20 cellular contexts compared by ENCODE assay signal in the genomic region with DNA sequence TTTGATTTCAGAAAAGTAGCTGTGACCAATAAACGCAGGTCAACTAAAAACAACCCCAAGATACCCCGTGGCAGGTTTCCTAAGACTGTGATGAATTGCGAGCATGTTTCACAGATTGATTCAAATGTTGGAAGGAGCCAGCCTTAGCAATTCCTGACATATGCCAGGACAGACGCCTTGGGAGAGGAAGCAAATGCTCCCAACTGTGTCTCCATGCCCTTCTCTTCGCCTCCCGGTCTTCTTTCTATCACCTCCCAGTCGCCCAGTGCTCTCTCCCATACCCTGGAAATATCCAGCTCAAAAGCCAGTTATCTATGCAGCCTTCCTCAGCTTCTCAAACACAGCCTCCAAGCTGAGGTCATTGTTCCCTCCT. TPM values are rescaled to one million over a fixed set of nuclear protein-coding genes. Genes with fewer than 3 reads are reported as not detected.
DNase-seq lines count a peak whose midpoint lies in the region; TF ChIP-seq lines count a peak whose summit lies in the region.
"Had no signal": no experiment of that assay in that cellular context is flagged by ENCODE, and none has a peak within 500 bp of the region (broad histone marks: within the 10 kb centered on the region; RNA-seq: fewer than 3 reads in every experiment).

No MANE protein-coding gene starts in this region.

- peaks cover 3 to 14% of the 10 kb centered on the region in 2 experiments; a peak in 3 of 4 replicates for H3K4me1 Mint-ChIP-seq in H9
- H3K4me1 Mint-ChIP-seq in neural progenitor cell: peaks cover 6% of the 10 kb centered on the region
- no peaks in the 10 kb centered on the region for H3K4me1 Mint-ChIP-seq in activated T-helper 2 cell treated with anti-CD3 and anti-CD28 coated beads, Interferon-gamma antibody, Interleukin-2, Interleukin-4, amounts not matched to agents 10 μg/mL and 5 μg/mL and 100 μg/mL, durations not matched to agents 14 hours and 24 hours and 36 hours (ENCODE audit: low read depth)

- H2AFZ ChIP-seq in H9 (ENCODE audit: low read length) (peak overlapping the region; percentile 73), neural progenitor cell (replicated peaks) (peak overlapping the region; percentile 42)

- H3K9ac ChIP-seq in H9 (ENCODE audit: extremely low read depth, insufficient read length, low read length): no peak overlapping the region
- H3K9ac ChIP-seq in neural progenitor cell: no peak overlapping the region
- H3K9ac ChIP-seq: BLaER1 had no signal

- H3K4me2 ChIP-seq in H9 (ENCODE audit: insufficient read depth, insufficient read length, low read length): no peak overlapping the region
- no peak overlapping the region for H3K4me2 ChIP-seq in neural progenitor cell
- H3K4me2 ChIP-seq: BLaER1 had no signal

- H3K4me1 ChIP-seq in H9 (ENCODE audit: insufficient read depth, low read length): no peaks in the 10 kb centered on the region; the same call in 1 of the 2 replicates
- H3K4me1 ChIP-seq in neural progenitor cell: no peaks in the 10 kb centered on the region
- H3K4me1 ChIP-seq in vagina: no peaks in the 10 kb centered on the region
- H3K4me1 ChIP-seq: BLaER1, Peyer's patch had no signal

- H3K27me3 Mint-ChIP-seq in H9 (ENCODE audit: low read depth) (no peaks in the 10 kb centered on the region), neural progenitor cell (ENCODE audit: insufficient read depth, low read depth) (peaks cover 6% of the 10 kb centered on the region)
- H3K27me3 Mint-ChIP-seq in activated T-helper 2 cell treated with anti-CD3 and anti-CD28 coated beads, Interferon-gamma antibody, Interleukin-2, Interleukin-4, amounts not matched to agents 10 μg/mL and 5 μg/mL and 100 μg/mL, durations not matched to agents 14 hours and 24 hours and 36 hours (ENCODE audit: low read depth): peaks cover 12% of the 10 kb centered on the region
- H3K27me3 Mint-ChIP-seq: IgD-negative memory B cell had no signal

- H3K79me2 ChIP-seq in H9 (ENCODE audit: insufficient read depth, low read length) (no peaks in the 10 kb centered on the region), neural progenitor cell (ENCODE audit: low read depth) (no peaks in the 10 kb centered on the region)

- no peak overlapping the region for H3K4ac ChIP-seq in H9 (ENCODE audit: low read depth, low read length)

- no peaks in the 10 kb centered on the region for H3K27me3 ChIP-seq in H9 (ENCODE audit: insufficient read depth, low read length)
- no peaks in the 10 kb centered on the region for H3K27me3 ChIP-seq in neural progenitor cell
- no peaks in the 10 kb centered on the region for H3K27me3 ChIP-seq in vagina
- H3K27me3 ChIP-seq: BLaER1, MG63, Peyer's patch had no signal

- H3K9me3 Mint-ChIP-seq in H9 (0 out of 5 replicates have a peak, but pooled peaks cover 0 to 2% of the 10 kb centered on the region in 2 experiments), neural progenitor cell (peaks cover 2% of the 10 kb centered on the region)
- no peaks in the 10 kb centered on the region for H3K9me3 Mint-ChIP-seq in activated T-helper 2 cell treated with anti-CD3 and anti-CD28 coated beads, Interferon-gamma antibody, Interleukin-2, Interleukin-4, amounts not matched to agents 10 μg/mL and 5 μg/mL and 100 μg/mL, durations not matched to agents 14 hours and 24 hours and 36 hours
- H3K9me3 Mint-ChIP-seq: CD8-positive, alpha-beta T cell; IgD-negative memory B cell had no signal

- TF ChIP-seq POLR2A in vagina (IDR thresholded peaks at IDR 0.05): no peak

- no peak overlapping the region for H2BK5ac ChIP-seq in H9 (ENCODE audit: insufficient read length, low read length)

- no peak overlapping the region for H2BK12ac ChIP-seq in H9 (ENCODE audit: insufficient read length, low read depth, low read length)

- H3K4me3 Mint-ChIP-seq in H9 (peak overlapping the region in 1 of 2 experiments; percentile 41; a peak in 1 of 5 replicates), neural progenitor cell (no peak overlapping the region)
- H3K4me3 Mint-ChIP-seq in activated T-helper 2 cell treated with anti-CD3 and anti-CD28 coated beads, Interferon-gamma antibody, Interleukin-2, Interleukin-4, amounts not matched to agents 10 μg/mL and 5 μg/mL and 100 μg/mL, durations not matched to agents 14 hours and 24 hours and 36 hours (ENCODE audit: low read depth): no peak overlapping the region
- H3K4me3 Mint-ChIP-seq: CD8-positive, alpha-beta T cell; IgD-negative memory B cell had no signal

- H2BK120ac ChIP-seq in H9 (ENCODE audit: low read depth, low read length, poor library complexity, severe bottlenecking): no peak overlapping the region

- H4K20me1 ChIP-seq in H9 (ENCODE audit: control insufficient read depth, insufficient read depth, insufficient read length): no peaks in the 10 kb centered on the region
- no peaks in the 10 kb centered on the region for H4K20me1 ChIP-seq in neural progenitor cell (ENCODE audit: low read depth)
- H4K20me1 ChIP-seq: BLaER1 had no signal

- no peak overlapping the region for H2BK15ac ChIP-seq in H9 (ENCODE audit: low read depth, low read length)

- no peak overlapping the region for H3K14ac ChIP-seq in H9 (ENCODE audit: insufficient read depth, low read length)

- H3K36me3 ChIP-seq in neural progenitor cell: no peaks in the 10 kb centered on the region
- no peaks in the 10 kb centered on the region for H3K36me3 ChIP-seq in vagina
- H3K36me3 ChIP-seq: BLaER1, MG63, Peyer's patch had no signal

- H4K8ac ChIP-seq in H9 (replicated peaks; ENCODE audit: insufficient read length, low read depth, low read length): no peak overlapping the region

- no CpG with 5 or more reads among the region's 7 CpGs for WGBS in H9 (ENCODE audit: extremely low coverage, insufficient read length, low lambda C conversion rate)

- H4K5ac ChIP-seq in H9 (ENCODE audit: insufficient read length, low read depth, low read length): no peak overlapping the region

- H2AK5ac ChIP-seq in H9 (ENCODE audit: insufficient read length, low read length): no peak overlapping the region

- no peak overlapping the region for H3K56ac ChIP-seq in H9 (ENCODE audit: insufficient read length, low read depth, low read length)

- H3K27ac Mint-ChIP-seq in H9 (peak overlapping the region in 1 of 3 experiments; percentile 77; a peak in 3 of 7 replicates), neural progenitor cell (peak overlapping the region; percentile 3)
- no peak overlapping the region for H3K27ac Mint-ChIP-seq in activated T-helper 2 cell treated with anti-CD3 and anti-CD28 coated beads, Interferon-gamma antibody, Interleukin-2, Interleukin-4, amounts not matched to agents 10 μg/mL and 5 μg/mL and 100 μg/mL, durations not matched to agents 14 hours and 24 hours and 36 hours
- H3K27ac Mint-ChIP-seq: CD8-positive, alpha-beta T cell; IgD-negative memory B cell had no signal

- H3K36me3 Mint-ChIP-seq in H9 (ENCODE audit: insufficient read depth in 1 of 3, low read depth in 3 of 3): peaks cover 0 to 6% (median 0%) of the 10 kb centered on the region in 3 experiments; a peak in 2 of 7 replicates
- peaks cover 1% of the 10 kb centered on the region for H3K36me3 Mint-ChIP-seq in neural progenitor cell
- H3K36me3 Mint-ChIP-seq in activated T-helper 2 cell treated with anti-CD3 and anti-CD28 coated beads, Interferon-gamma antibody, Interleukin-2, Interleukin-4, amounts not matched to agents 10 μg/mL and 5 μg/mL and 100 μg/mL, durations not matched to agents 14 hours and 24 hours and 36 hours (ENCODE audit: low read depth): no peaks in the 10 kb centered on the region
- H3K36me3 Mint-ChIP-seq: CD8-positive, alpha-beta T cell had no signal

- no peak overlapping the region for H2BK20ac ChIP-seq in H9 (ENCODE audit: low read depth, low read length, poor library complexity, severe bottlenecking)

- H3K9me3 ChIP-seq in H9 (ENCODE audit: control insufficient read depth, low read depth, low read length): no peaks in the 10 kb centered on the region
- H3K9me3 ChIP-seq in neural progenitor cell (ENCODE audit: low read depth): no peaks in the 10 kb centered on the region
- no peaks in the 10 kb centered on the region for H3K9me3 ChIP-seq in vagina
- H3K9me3 ChIP-seq: BLaER1, MG63, Peyer's patch had no signal

- TF ChIP-seq CTCF in H9 (conservative IDR thresholded peaks at IDR 0.05) (no peak), neural progenitor cell (IDR thresholded peaks at IDR 0.05) (no peak), vagina (IDR thresholded peaks at IDR 0.05) (no peak)

- no peak overlapping the region for H3K27ac ChIP-seq in H9 (ENCODE audit: insufficient read length, low read depth, low read length)
- H3K27ac ChIP-seq in cingulate gyrus (ENCODE audit: low read depth, low read length): peak overlapping the region; percentile 35
- H3K27ac ChIP-seq in neural progenitor cell: no peak overlapping the region
- H3K27ac ChIP-seq in vagina: no peak overlapping the region
- H3K27ac ChIP-seq: BLaER1, Peyer's patch had no signal

- H3K79me1 ChIP-seq in H9 (ENCODE audit: insufficient read depth, low read depth, low read length, poor library complexity, severe bottlenecking): no peaks in the 10 kb centered on the region

- no peaks in the 10 kb centered on the region for H3F3A ChIP-seq in neural progenitor cell (ENCODE audit: low read depth)

- H3K4me3 ChIP-seq in neural progenitor cell: no peak overlapping the region
- no peak overlapping the region for H3K4me3 ChIP-seq in vagina
- H3K4me3 ChIP-seq: BLaER1, MG63, Peyer's patch had no signal

- peak; percentile 59 for DNase-seq in DMS 273 (lab: John Stamatoyannopoulos, UW; ENCODE audit: unreplicated experiment)
- no peak for DNase-seq in H9
- DNase-seq in neural progenitor cell (ENCODE audit: low spot score): no peak
- DNase-seq in vagina (ENCODE audit: extremely low spot score in 2 of 2): no peak
- DNase-seq in iPS-NIHi11 (ENCODE audit: low spot score): no peak
- no peak for DNase-seq in activated T-helper 2 cell treated with anti-CD3 and anti-CD28 coated beads, Interferon-gamma antibody, Interleukin-2, Interleukin-4, amounts not matched to agents 10 μg/mL and 5 μg/mL and 100 μg/mL, durations not matched to agents 14 hours and 24 hours and 36 hours (ENCODE audit: low spot score)
- DNase-seq: Calu3; CD8-positive, alpha-beta T cell; HCEC 1CT; Karpas-422; MG63; NCI-H1048; NCI-H1436 treated with DMSO at 0.1 percent for 48 hours; NCI-H2029; NCI-H446 treated with DMSO at 0.1 percent for 48 hours; Peyer's patch had no signal

- intact Hi-C loops in vagina (cut with DNase I): no loop called here
- intact Hi-C loops in activated T-helper 2 cell treated with anti-CD3 and anti-CD28 coated beads, Interferon-gamma antibody, Interleukin-2, Interleukin-4, amounts not matched to agents 10 μg/mL and 5 μg/mL and 100 μg/mL, durations not matched to agents 14 hours and 24 hours and 36 hours (cut with micrococcal nuclease): no loop called here

- H3K18ac ChIP-seq in H9 (ENCODE audit: insufficient read length, low read depth, low read length): no peak overlapping the region

- H3K23ac ChIP-seq in H9 (ENCODE audit: insufficient read length, low read depth, low read length): no peak overlapping the region

- H4K91ac ChIP-seq in H9 (ENCODE audit: insufficient read length, low read depth, low read length): no peak overlapping the region

- H3T11ph ChIP-seq in H9 (ENCODE audit: low read length): no peak overlapping the region

- H3K23me2 ChIP-seq in H9 (ENCODE audit: insufficient read length, low read depth, low read length, poor library complexity, severe bottlenecking): no peaks in the 10 kb centered on the region

RNA-seq across cellular contexts. Expression of gene KIAA0319, which starts 32.0 kb away (rescaled TPM):
- total RNA-seq in H9 (2021) (0.28 and 0.31 TPM in 2 replicates), neural progenitor cell (ENCODE audit: low replicate concordance) (0.12 and 0.34 TPM in 2 replicates), vagina (0.25 TPM)
- not detected in 2 replicates for total RNA-seq in activated T-helper 2 cell treated with anti-CD3 and anti-CD28 coated beads, Interferon-gamma antibody, Interleukin-2, Interleukin-4, amounts not matched to agents 10 μg/mL and 5 μg/mL and 100 μg/mL, durations not matched to agents 14 hours and 24 hours and 36 hours
- total RNA-seq: CD8-positive, alpha-beta T cell; Right ventricle myocardium inferior had no signal

RNA-seq across cellular contexts. Expression of gene TDP2, which starts 52.7 kb away (rescaled TPM):
- 54.7 and 55.6 TPM in 2 replicates for total RNA-seq in H9 (2021)
- 31.8 and 49.9 TPM in 2 replicates for total RNA-seq in neural progenitor cell (ENCODE audit: low replicate concordance)
- 28.7 TPM for total RNA-seq in vagina
- 45.6 and 47.0 TPM in 2 replicates for total RNA-seq in activated T-helper 2 cell treated with anti-CD3 and anti-CD28 coated beads, Interferon-gamma antibody, Interleukin-2, Interleukin-4, amounts not matched to agents 10 μg/mL and 5 μg/mL and 100 μg/mL, durations not matched to agents 14 hours and 24 hours and 36 hours

RNA-seq across cellular contexts. Expression of gene ACOT13, which starts 52.8 kb away (rescaled TPM):
- total RNA-seq in H9 (2021) (38.0 and 40.4 TPM in 2 replicates), neural progenitor cell (ENCODE audit: low replicate concordance) (9.6 and 12.0 TPM in 2 replicates), vagina (4.4 TPM)
- total RNA-seq in activated T-helper 2 cell treated with anti-CD3 and anti-CD28 coated beads, Interferon-gamma antibody, Interleukin-2, Interleukin-4, amounts not matched to agents 10 μg/mL and 5 μg/mL and 100 μg/mL, durations not matched to agents 14 hours and 24 hours and 36 hours: 30.2 and 36.6 TPM in 2 replicates
